In genomic region chr5:143206194-143207053, GRCh38 we compare ENCODE assay signal across 9 cellular contexts.
A peak's percentile ranks its signal among the peaks of the same experiment; 100 is the strongest.
DNase-seq lines count a peak whose midpoint lies in the region; ATAC-seq and TF ChIP-seq lines count a peak whose summit lies in the region.
"Had no signal": no experiment of that assay in that cellular context is flagged by ENCODE, and none has a peak within 500 bp of the region (broad histone marks: within the 10 kb centered on the region; RNA-seq: fewer than 3 reads in every experiment).

No MANE protein-coding gene starts in this region.

- H3K4me3 ChIP-seq in epithelial cell of esophagus (ENCODE audit: low read length) = no peak overlapping the region

- TF ChIP-seq CTCF in GM12872 (IDR thresholded peaks at IDR 0.05; ENCODE audit: insufficient read depth, low read depth, low read length) (0 out of 3 replicates have a peak, but pooled peaks have one; percentile 17), epithelial cell of esophagus (IDR thresholded peaks at IDR 0.05; ENCODE audit: insufficient read depth, low read depth, low read length, missing control alignments) (no peak)

- DNase-seq in epithelial cell of esophagus (ENCODE audit: low read depth) (peak; percentile 85), COR-L47 (lab: John Stamatoyannopoulos, UW) (no peak), UCSD-AML1 (lab: John Stamatoyannopoulos, UW; ENCODE audit: unreplicated experiment) (no peak)
- DNase-seq in stimulated activated CD4-positive, alpha-beta T cell treated with anti-CD3 and anti-CD28 coated beads, Interleukin-12 subunit alpha, Interleukin-12 subunit beta, amount 100 ng/mL, for 4 hours = no peak
- DNase-seq: NCI-H146 had no signal

- ATAC-seq in GM19372 (IDR thresholded peaks at IDR 0.05; ENCODE audit: low read depth, unreplicated experiment) (peak; percentile 52), HG03066 (IDR thresholded peaks at IDR 0.05; ENCODE audit: low read depth, unreplicated experiment) (peak; percentile 49), HG02973 (IDR thresholded peaks at IDR 0.05; ENCODE audit: unreplicated experiment) (no peak)
